Comparison of ENCODE assay signal across 34 cellular contexts in the genomic region with DNA sequence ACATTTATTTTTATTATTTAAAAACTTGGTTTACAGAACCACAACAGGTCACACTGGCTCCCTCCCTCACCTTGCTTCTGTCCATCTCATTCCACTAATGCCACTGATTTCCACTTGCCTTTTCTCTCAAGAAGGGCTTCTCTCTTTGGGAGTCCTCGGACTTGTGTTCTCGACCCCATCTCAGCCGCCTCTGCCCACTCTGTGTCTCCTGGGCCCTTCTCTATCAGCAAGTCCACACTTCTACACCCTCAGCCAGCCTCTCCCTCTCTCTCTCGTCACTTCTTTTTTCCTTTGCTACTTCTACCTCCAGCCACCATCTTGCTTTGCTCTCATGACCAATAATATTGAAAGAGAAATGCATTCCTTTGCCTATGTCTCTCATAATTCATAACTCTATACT.
"Had no signal": no experiment of that assay in that cellular context is flagged by ENCODE, and none has a peak within 500 bp of the region (broad histone marks: within the 10 kb centered on the region; RNA-seq: fewer than 3 reads in every experiment).

No MANE protein-coding gene starts in this region.

- H3K9me3 ChIP-seq: MG63 had no signal

- DNase-seq: Karpas-422, Kasumi-1, KG1, MG63, MM.1S, MV-4-11, NCI-H1048, NCI-H1092, NCI-H1092 treated with DMSO at 0.1 percent for 48 hours, NCI-H1105, NCI-H1105 treated with DMSO at 0.1 percent for 48 hours, NCI-H1417, NCI-H1417 treated with DMSO at 0.1 percent for 48 hours, NCI-H1436, NCI-H1436 treated with DMSO at 0.1 percent for 48 hours, NCI-H146, NCI-H1694, NCI-H1694 treated with DMSO at 0.1 percent for 48 hours, NCI-H187, NCI-H187 treated with DMSO at 0.1 percent for 48 hours, NCI-H1930, NCI-H2029, NCI-H2029 treated with DMSO at 0.1 percent for 48 hours, NCI-H2081, NCI-H2081 treated with DMSO at 0.1 percent for 48 hours, NCI-H2107, NCI-H2171, NCI-H2171 treated with DMSO at 0.1 percent for 48 hours, NCI-H2227 treated with DMSO at 0.1 percent for 48 hours, NCI-H226, NCI-H345, NCI-H446, NCI-H446 treated with DMSO at 0.1 percent for 48 hours had no signal

- H3K27me3 ChIP-seq: MG63 had no signal

- H3K36me3 ChIP-seq: MG63 had no signal

- H3K4me3 ChIP-seq: MG63 had no signal

- H3K27ac ChIP-seq: KMS-11 had no signal
